8 cellular contexts compared by ENCODE assay signal in the genomic region with DNA sequence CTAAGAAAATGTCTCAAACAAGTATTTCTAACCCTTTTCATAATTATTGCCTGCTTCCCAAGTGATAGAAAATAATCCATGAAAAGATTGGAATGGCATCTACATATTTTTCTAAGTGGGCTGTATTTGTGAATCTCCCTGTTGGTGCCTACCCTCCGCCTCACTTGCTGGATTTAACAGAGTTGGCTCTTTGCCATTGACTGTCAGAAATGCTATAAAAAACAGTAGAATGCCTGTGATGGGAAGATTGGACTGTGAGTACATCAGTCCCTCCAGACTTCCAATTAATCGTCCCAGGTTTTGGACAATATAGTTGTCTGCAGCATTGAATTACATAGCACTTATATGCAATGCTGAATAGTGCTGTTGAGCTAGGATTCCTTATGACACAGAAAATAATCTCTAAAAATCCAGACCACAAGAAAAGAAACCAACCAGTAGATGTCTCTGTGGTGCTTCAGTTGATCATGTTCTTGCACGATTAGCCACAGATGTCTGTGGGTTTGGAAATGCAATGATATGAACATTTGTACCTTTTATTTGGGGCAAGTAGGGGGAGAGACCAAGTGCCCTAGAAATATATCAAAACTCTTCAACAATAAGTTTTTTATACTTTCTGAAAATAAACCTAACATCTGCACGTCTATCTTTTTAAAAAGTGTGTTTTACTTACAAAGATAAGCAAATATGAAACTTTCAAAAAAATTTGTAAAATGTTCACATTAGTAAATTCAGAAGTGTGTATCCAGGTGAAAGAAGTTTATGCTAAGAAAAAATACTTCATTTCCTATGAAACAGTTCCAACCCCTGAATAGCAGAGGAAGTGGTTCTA.
DNase-seq lines count a peak whose midpoint lies in the region; ATAC-seq, FAIRE-seq and TF ChIP-seq lines count a peak whose summit lies in the region.

No MANE protein-coding gene starts in this region.

- no peak overlapping the region for H2AFZ ChIP-seq in SK-N-SH (ENCODE audit: low read depth)

- H3K9ac ChIP-seq in SK-N-SH = no peak overlapping the region

- H3K4me2 ChIP-seq in SK-N-SH = no peak overlapping the region

- H3K27me3 ChIP-seq in SK-N-SH (ENCODE audit: insufficient read depth) = no peaks in the 10 kb centered on the region

- no peaks in the 10 kb centered on the region for H3K79me2 ChIP-seq in SK-N-SH (ENCODE audit: insufficient read depth)

- H3K27ac Mint-ChIP-seq in progenitor cell of endocrine pancreas = no peak overlapping the region

- H3F3A ChIP-seq in SK-N-SH (replicated peaks; ENCODE audit: insufficient read depth) = no peaks in the 10 kb centered on the region

- TF ChIP-seq EP300 in SK-N-SH (IDR thresholded peaks at IDR 0.05; ENCODE audit: borderline replicate concordance in 1 of 2, low read depth in 1 of 2, low read length in 1 of 2) = no peak; a peak in 1 of 4 replicates

- CTCF ChIA-PET in SK-N-SH (lab: Yijun Ruan, JAX) = interaction anchor here (0.6 to 2.5 kb wide), 25 partner anchors 8 to 1896 kb away, joined by 3 to 37 read pairs (median 3); no protein-coding TSS in a partner anchor

- H3K4me1 Mint-ChIP-seq in progenitor cell of endocrine pancreas (ENCODE audit: low read depth) = peaks cover 13% of the 10 kb centered on the region

- H3K27ac ChIP-seq in SK-N-SH (ENCODE audit: low read depth in 2 of 2, low read length in 1 of 2) = peak overlapping the region in 1 of 2 experiments; percentile 50; a peak in 2 of 4 replicates

- peak; percentile 57 for TF ChIP-seq CTCF in AG09309 (IDR thresholded peaks at IDR 0.05; ENCODE audit: control insufficient read depth, insufficient read depth, low read depth, low read length, missing control alignments)
- TF ChIP-seq CTCF in SK-N-SH (IDR thresholded peaks at IDR 0.05) = peak; percentile 79
- peak; percentile 57 for TF ChIP-seq CTCF in fibroblast of the aortic adventitia (IDR thresholded peaks at IDR 0.05; ENCODE audit: insufficient read depth, low read length)
- peak; percentile 70 for TF ChIP-seq CTCF in progenitor cell of endocrine pancreas (IDR thresholded peaks at IDR 0.05; ENCODE audit: unreplicated experiment)

- peaks cover 3% of the 10 kb centered on the region for H3K36me3 Mint-ChIP-seq in progenitor cell of endocrine pancreas (ENCODE audit: insufficient read depth)

- POLR2A ChIA-PET in SK-N-SH (lab: Yijun Ruan, JAX) = no interaction called here

- no peaks in the 10 kb centered on the region for H3K36me3 ChIP-seq in SK-N-SH (replicated peaks in 1 of 2; ENCODE audit: control insufficient read depth in 1 of 2, insufficient read depth in 2 of 2, low read length in 1 of 2)

- H3K27me3 Mint-ChIP-seq in progenitor cell of endocrine pancreas = no peaks in the 10 kb centered on the region

- no peaks in the 10 kb centered on the region for H4K20me1 ChIP-seq in SK-N-SH (ENCODE audit: insufficient read depth)

- H3K9me3 Mint-ChIP-seq in progenitor cell of endocrine pancreas (ENCODE audit: low read depth) = peaks cover 6% of the 10 kb centered on the region

- no peaks in the 10 kb centered on the region for H3K9me3 ChIP-seq in SK-N-SH

- FAIRE-seq in GM18507 (lab: Jason Lieb, UNC) = peak; percentile 46

- H3K4me1 ChIP-seq in SK-N-SH (ENCODE audit: control insufficient read depth in 1 of 2, insufficient read depth in 2 of 2, low read depth in 1 of 2, low read length in 1 of 2) = peaks cover 4 to 6% of the 10 kb centered on the region in 2 experiments; a peak in 2 of 4 replicates

- H3K4me3 Mint-ChIP-seq in progenitor cell of endocrine pancreas (ENCODE audit: low read depth) = no peak overlapping the region

- H3K4me3 ChIP-seq in AG09309 (ENCODE audit: control insufficient read depth, low read depth, low read length) = no peak overlapping the region
- H3K4me3 ChIP-seq in SK-N-SH (ENCODE audit: low read depth in 2 of 2, low read length in 1 of 2) = no peak overlapping the region
- no peak overlapping the region for H3K4me3 ChIP-seq in fibroblast of the aortic adventitia (ENCODE audit: low read depth, low read length)

- WGBS in SK-N-SH (ENCODE audit: low lambda C conversion rate) = 41% methylated on average over 4 of the region's 4 CpGs

- peak; percentile 99 for TF ChIP-seq RAD21 in SK-N-SH (IDR thresholded peaks at IDR 0.05; ENCODE audit: low read length)

- no peak for ATAC-seq in GM21529 (IDR thresholded peaks at IDR 0.05; ENCODE audit: unreplicated experiment)

- DNase-seq in AG09309 (ENCODE audit: low read depth) = peak; percentile 62
- no peak for DNase-seq in GM18507 (ENCODE audit: extremely low spot score, insufficient read length, low read depth)
- peak; percentile 56 for DNase-seq in LoVo (ENCODE audit: low spot score)
- DNase-seq in SK-N-SH = peak; percentile 67
- peak; percentile 91 for DNase-seq in fibroblast of the aortic adventitia (ENCODE audit: low read depth)
- DNase-seq in progenitor cell of endocrine pancreas (ENCODE audit: low spot score, unreplicated experiment) = no peak
- DNase-seq in stimulated activated CD4-positive, alpha-beta T cell treated with anti-CD3 and anti-CD28 coated beads, Interleukin-12 subunit alpha, Interleukin-12 subunit beta, amount 100 ng/mL, for 4 hours = no peak

- no peaks in the 10 kb centered on the region for H3K9me2 ChIP-seq in SK-N-SH

TF ChIP-seq in SK-N-SH, 30 proteins besides CTCF, POLR2A, EP300 and RAD21:
- TF ChIP-seq CHD2 (IDR thresholded peaks at IDR 0.05; ENCODE audit: low read length, partially characterized antibody) = no peak
- TF ChIP-seq USF1 (IDR thresholded peaks at IDR 0.05; ENCODE audit: borderline replicate concordance, low read depth) = no peak
- TF ChIP-seq RXRA (IDR thresholded peaks at IDR 0.05; ENCODE audit: borderline replicate concordance, low read depth) = no peak
- no peak for TF ChIP-seq TAF1 (IDR thresholded peaks at IDR 0.05; ENCODE audit: borderline replicate concordance, low read depth, low read length)
- no peak for TF ChIP-seq GABPA (IDR thresholded peaks at IDR 0.05; ENCODE audit: low read depth)
- TF ChIP-seq POLR2AphosphoS5 (IDR thresholded peaks at IDR 0.05; ENCODE audit: low read depth, low read length) = no peak
- peak; percentile 25; the same call in 1 of the 2 replicates for TF ChIP-seq NFIC (IDR thresholded peaks at IDR 0.05; ENCODE audit: borderline replicate concordance)
- peak; percentile 94 for TF ChIP-seq SMC3 (IDR thresholded peaks at IDR 0.05; ENCODE audit: low read depth, low read length)
- TF ChIP-seq TCF12 (IDR thresholded peaks at IDR 0.05) = peak; percentile 65
- TF ChIP-seq FOXJ3 (CRISPR knock-in tag; IDR thresholded peaks at IDR 0.05) = no peak
- no peak for TF ChIP-seq USF2 (IDR thresholded peaks at IDR 0.05; ENCODE audit: borderline replicate concordance, low read depth, low read length)
TF ChIP-seq in SK-N-SH: peak in this region for 3.

Comparison
In these comparisons a context has a peak if more than half of its experiments do, and no peak if none do; other contexts are left out.
1. DNase-seq: peak in AG09309 (single experiment), LoVo (single experiment), SK-N-SH (single experiment) and fibroblast of the aortic adventitia (single experiment); none in GM18507 (single experiment), progenitor cell of endocrine pancreas (single experiment) and stimulated activated CD4-positive, alpha-beta T cell treated with anti-CD3 and anti-CD28 coated beads, Interleukin-12 subunit alpha, Interleukin-12 subunit beta, amount 100 ng/mL, for 4 hours (single experiment).
2. Peak in every context shown above with its lines, with median percentiles within 50 percentile points of each other: CTCF ChIP-seq.